In the genomic region with DNA sequence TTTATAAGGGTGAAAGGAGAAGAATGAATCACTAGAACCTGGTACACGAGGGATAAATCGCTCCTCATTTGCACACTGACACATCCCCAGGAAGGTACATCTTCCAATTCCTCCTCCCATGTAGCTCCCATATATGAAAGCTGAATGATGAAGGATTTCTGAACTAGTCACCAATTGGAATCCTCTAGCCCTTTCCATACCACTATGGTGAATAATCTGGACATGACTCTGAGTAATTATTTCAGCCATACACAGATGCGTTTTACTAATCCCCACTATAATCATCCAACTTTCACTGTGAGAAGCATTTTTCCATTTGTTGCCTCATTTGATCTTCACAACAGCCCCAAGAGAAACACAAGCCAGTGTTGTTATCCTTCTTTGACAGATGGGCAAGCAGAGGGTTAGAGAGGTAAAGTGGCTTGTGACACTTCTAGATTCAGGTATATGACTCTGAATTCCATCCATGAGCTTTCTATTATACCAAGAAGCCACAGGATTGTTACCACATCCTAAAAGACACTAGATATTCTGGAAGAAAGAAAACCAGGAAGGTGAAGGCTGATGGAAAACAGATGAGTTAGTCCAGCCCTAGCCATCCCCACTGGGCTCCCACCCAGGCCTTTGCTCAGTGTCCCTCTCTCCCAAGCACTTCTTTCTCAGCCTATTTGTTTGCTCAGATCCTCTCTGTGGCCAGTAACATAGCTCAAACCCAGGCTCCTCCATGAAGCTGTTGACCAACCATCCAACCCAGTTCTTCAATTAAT, we compare ENCODE assay signal across 18 cellular contexts. TPM values are rescaled to one million over a fixed set of nuclear protein-coding genes. Genes with fewer than 3 reads are reported as not detected.
DNase-seq lines count a peak whose midpoint lies in the region; ATAC-seq and TF ChIP-seq lines count a peak whose summit lies in the region.
"Had no signal": no experiment of that assay in that cellular context is flagged by ENCODE, and none has a peak within 500 bp of the region (broad histone marks: within the 10 kb centered on the region; RNA-seq: fewer than 3 reads in every experiment).

No MANE protein-coding gene starts in this region.

- no peak for DNase-seq in activated naive CD4-positive, alpha-beta T cell treated with anti-CD3 and anti-CD28 coated beads, Interleukin-2, amount 10 ng/mL, durations not matched to agents 7 days and 5 days
- no peak for DNase-seq in activated naive CD4-positive, alpha-beta T cell (lab: John Stamatoyannopoulos, UW)
- DNase-seq in fibroblast of mammary gland (ENCODE audit: low read depth) (peak; percentile 96), stromal cell of bone marrow (ENCODE audit: low read depth) (peak; percentile 87), right lobe of liver (no peak), lower leg skin (ENCODE audit: low spot score in 2 of 2) (no peak)
- DNase-seq: activated gamma-delta T cell treated with Interleukin-2 at 50 U/mL for 16 hours, caudate nucleus, GOT3, left cardiac atrium, MM.1S, NCI-H2029 treated with DMSO at 0.1 percent for 48 hours, NCI-H526 had no signal

- TF ChIP-seq CTCF in fibroblast of mammary gland (conservative IDR thresholded peaks at IDR 0.05; ENCODE audit: control insufficient read depth, insufficient read depth, low read depth, low read length) (no peak), right lobe of liver (IDR thresholded peaks at IDR 0.05) (no peak), lower leg skin (IDR thresholded peaks at IDR 0.05) (no peak)

- no peak overlapping the region for H3K4me3 Mint-ChIP-seq in activated naive CD4-positive, alpha-beta T cell treated with anti-CD3 and anti-CD28 coated beads, Interleukin-2, amount 10 ng/mL, durations not matched to agents 7 days and 5 days
- H3K4me3 Mint-ChIP-seq: WTC11 had no signal

- peaks cover 47% of the 10 kb centered on the region for H3K4me1 Mint-ChIP-seq in activated naive CD4-positive, alpha-beta T cell treated with anti-CD3 and anti-CD28 coated beads, Interleukin-2, amount 10 ng/mL, durations not matched to agents 7 days and 5 days

- no peaks in the 10 kb centered on the region for H3K36me3 ChIP-seq in right lobe of liver

- CTCF ChIA-PET in activated naive CD4-positive, alpha-beta T cell treated with anti-CD3 and anti-CD28 coated beads, Interleukin-2, amount 10 ng/mL, durations not matched to agents 7 days and 5 days (lab: Charles Lee), result interaction anchor here (2.0 kb wide), 1 partner anchor 18 kb away, joined by 5 read pairs; no protein-coding TSS in a partner anchor

- H3K27me3 ChIP-seq in right lobe of liver, result no peaks in the 10 kb centered on the region
- H3K27me3 ChIP-seq: hepatocyte had no signal

- peaks cover 11% of the 10 kb centered on the region for H3K9me3 Mint-ChIP-seq in activated naive CD4-positive, alpha-beta T cell treated with anti-CD3 and anti-CD28 coated beads, Interleukin-2, amount 10 ng/mL, durations not matched to agents 7 days and 5 days
- H3K9me3 Mint-ChIP-seq: WTC11 had no signal

- H3K4me3 ChIP-seq in fibroblast of mammary gland (ENCODE audit: control insufficient read depth, low read depth, low read length) (no peak overlapping the region), right lobe of liver (no peak overlapping the region), lower leg skin (ENCODE audit: low read depth, poor library complexity, severe bottlenecking) (no peak overlapping the region)
- H3K4me3 ChIP-seq: hepatocyte had no signal

- no peaks in the 10 kb centered on the region for H3K27me3 Mint-ChIP-seq in activated naive CD4-positive, alpha-beta T cell treated with anti-CD3 and anti-CD28 coated beads, Interleukin-2, amount 10 ng/mL, durations not matched to agents 7 days and 5 days

- no peak overlapping the region for H3K27ac ChIP-seq in right lobe of liver
- H3K27ac ChIP-seq: hepatocyte, parathyroid adenoma had no signal

- peak; percentile 83 for ATAC-seq in SK-N-SH treated with all-trans-retinoic acid at 6 μM for 48 hours
- no peak for ATAC-seq in right lobe of liver
- no peak for ATAC-seq in GM21825 (IDR thresholded peaks at IDR 0.05; ENCODE audit: unreplicated experiment)
- ATAC-seq: left cardiac atrium, WTC11 had no signal

- H3K9me3 ChIP-seq in right lobe of liver, result no peaks in the 10 kb centered on the region

- H3K36me3 Mint-ChIP-seq in activated naive CD4-positive, alpha-beta T cell treated with anti-CD3 and anti-CD28 coated beads, Interleukin-2, amount 10 ng/mL, durations not matched to agents 7 days and 5 days, result peaks cover 14% of the 10 kb centered on the region
- H3K36me3 Mint-ChIP-seq: WTC11 had no signal

- H3K27ac Mint-ChIP-seq in activated naive CD4-positive, alpha-beta T cell treated with anti-CD3 and anti-CD28 coated beads, Interleukin-2, amount 10 ng/mL, durations not matched to agents 7 days and 5 days, result peak overlapping the region; percentile 35
- H3K27ac Mint-ChIP-seq: WTC11 had no signal

- no peaks in the 10 kb centered on the region for H3K4me1 ChIP-seq in right lobe of liver
- H3K4me1 ChIP-seq: parathyroid adenoma had no signal

- 95% methylated on average over 3 of the region's 3 CpGs for WGBS in right lobe of liver (ENCODE audit: insufficient coverage, low coverage, low lambda C conversion rate, missing lambda C conversion rate)
- 75 to 86% methylated on average over 3 of the region's 3 CpGs for WGBS in lower leg skin, 2 donors

- intact Hi-C loops in right lobe of liver (cut with DNase I), result no loop called here
- intact Hi-C loops in lower leg skin (cut with DNase I; ENCODE audit: low total_unique reads), result no loop called here

- no peak for TF ChIP-seq POLR2A in right lobe of liver (IDR thresholded peaks at IDR 0.05)
- no peak for TF ChIP-seq POLR2A in lower leg skin (IDR thresholded peaks at IDR 0.05)

TF ChIP-seq in SK-N-SH treated with all-trans-retinoic acid at 6 μM for 48 hours, 23 proteins besides CTCF, POLR2A, EP300 and RAD21 (continues in another document):
- TF ChIP-seq, protein P1, sequence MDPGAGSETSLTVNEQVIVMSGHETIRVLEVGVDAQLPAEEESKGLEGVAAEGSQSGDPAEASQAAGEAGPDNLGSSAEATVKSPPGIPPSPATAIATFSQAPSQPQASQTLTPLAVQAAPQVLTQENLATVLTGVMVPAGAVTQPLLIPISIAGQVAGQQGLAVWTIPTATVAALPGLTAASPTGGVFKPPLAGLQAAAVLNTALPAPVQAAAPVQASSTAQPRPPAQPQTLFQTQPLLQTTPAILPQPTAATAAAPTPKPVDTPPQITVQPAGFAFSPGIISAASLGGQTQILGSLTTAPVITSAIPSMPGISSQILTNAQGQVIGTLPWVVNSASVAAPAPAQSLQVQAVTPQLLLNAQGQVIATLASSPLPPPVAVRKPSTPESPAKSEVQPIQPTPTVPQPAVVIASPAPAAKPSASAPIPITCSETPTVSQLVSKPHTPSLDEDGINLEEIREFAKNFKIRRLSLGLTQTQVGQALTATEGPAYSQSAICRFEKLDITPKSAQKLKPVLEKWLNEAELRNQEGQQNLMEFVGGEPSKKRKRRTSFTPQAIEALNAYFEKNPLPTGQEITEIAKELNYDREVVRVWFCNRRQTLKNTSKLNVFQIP (CRISPR knock-in tag; IDR thresholded peaks at IDR 0.05; ENCODE audit: borderline replicate concordance, low read depth), result no peak
- TF ChIP-seq ISL1 (CRISPR knock-in tag; IDR thresholded peaks at IDR 0.05), result no peak
- TF ChIP-seq, protein P2, sequence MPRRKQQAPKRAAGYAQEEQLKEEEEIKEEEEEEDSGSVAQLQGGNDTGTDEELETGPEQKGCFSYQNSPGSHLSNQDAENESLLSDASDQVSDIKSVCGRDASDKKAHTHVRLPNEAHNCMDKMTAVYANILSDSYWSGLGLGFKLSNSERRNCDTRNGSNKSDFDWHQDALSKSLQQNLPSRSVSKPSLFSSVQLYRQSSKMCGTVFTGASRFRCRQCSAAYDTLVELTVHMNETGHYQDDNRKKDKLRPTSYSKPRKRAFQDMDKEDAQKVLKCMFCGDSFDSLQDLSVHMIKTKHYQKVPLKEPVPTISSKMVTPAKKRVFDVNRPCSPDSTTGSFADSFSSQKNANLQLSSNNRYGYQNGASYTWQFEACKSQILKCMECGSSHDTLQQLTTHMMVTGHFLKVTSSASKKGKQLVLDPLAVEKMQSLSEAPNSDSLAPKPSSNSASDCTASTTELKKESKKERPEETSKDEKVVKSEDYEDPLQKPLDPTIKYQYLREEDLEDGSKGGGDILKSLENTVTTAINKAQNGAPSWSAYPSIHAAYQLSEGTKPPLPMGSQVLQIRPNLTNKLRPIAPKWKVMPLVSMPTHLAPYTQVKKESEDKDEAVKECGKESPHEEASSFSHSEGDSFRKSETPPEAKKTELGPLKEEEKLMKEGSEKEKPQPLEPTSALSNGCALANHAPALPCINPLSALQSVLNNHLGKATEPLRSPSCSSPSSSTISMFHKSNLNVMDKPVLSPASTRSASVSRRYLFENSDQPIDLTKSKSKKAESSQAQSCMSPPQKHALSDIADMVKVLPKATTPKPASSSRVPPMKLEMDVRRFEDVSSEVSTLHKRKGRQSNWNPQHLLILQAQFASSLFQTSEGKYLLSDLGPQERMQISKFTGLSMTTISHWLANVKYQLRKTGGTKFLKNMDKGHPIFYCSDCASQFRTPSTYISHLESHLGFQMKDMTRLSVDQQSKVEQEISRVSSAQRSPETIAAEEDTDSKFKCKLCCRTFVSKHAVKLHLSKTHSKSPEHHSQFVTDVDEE (CRISPR knock-in tag; IDR thresholded peaks at IDR 0.05), result no peak
- TF ChIP-seq, protein P3, sequence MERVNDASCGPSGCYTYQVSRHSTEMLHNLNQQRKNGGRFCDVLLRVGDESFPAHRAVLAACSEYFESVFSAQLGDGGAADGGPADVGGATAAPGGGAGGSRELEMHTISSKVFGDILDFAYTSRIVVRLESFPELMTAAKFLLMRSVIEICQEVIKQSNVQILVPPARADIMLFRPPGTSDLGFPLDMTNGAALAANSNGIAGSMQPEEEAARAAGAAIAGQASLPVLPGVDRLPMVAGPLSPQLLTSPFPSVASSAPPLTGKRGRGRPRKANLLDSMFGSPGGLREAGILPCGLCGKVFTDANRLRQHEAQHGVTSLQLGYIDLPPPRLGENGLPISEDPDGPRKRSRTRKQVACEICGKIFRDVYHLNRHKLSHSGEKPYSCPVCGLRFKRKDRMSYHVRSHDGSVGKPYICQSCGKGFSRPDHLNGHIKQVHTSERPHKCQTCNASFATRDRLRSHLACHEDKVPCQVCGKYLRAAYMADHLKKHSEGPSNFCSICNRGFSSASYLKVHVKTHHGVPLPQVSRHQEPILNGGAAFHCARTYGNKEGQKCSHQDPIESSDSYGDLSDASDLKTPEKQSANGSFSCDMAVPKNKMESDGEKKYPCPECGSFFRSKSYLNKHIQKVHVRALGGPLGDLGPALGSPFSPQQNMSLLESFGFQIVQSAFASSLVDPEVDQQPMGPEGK (CRISPR knock-in tag; IDR thresholded peaks at IDR 0.05; ENCODE audit: borderline replicate concordance), result no peak
- TF ChIP-seq ZNF70 (CRISPR knock-in tag; IDR thresholded peaks at IDR 0.05), result no peak
- TF ChIP-seq TOX (CRISPR knock-in tag; IDR thresholded peaks at IDR 0.05; ENCODE audit: borderline replicate concordance), result no peak
- no peak for TF ChIP-seq TCF4 (CRISPR knock-in tag; IDR thresholded peaks at IDR 0.05; ENCODE audit: borderline replicate concordance)
- TF ChIP-seq ZFP30 (CRISPR knock-in tag; IDR thresholded peaks at IDR 0.05), result no peak
- TF ChIP-seq ZFP3 (CRISPR knock-in tag; IDR thresholded peaks at IDR 0.05), result no peak
- no peak for TF ChIP-seq RARB (CRISPR knock-in tag; IDR thresholded peaks at IDR 0.05)
- TF ChIP-seq SNAI2 (CRISPR knock-in tag; IDR thresholded peaks at IDR 0.05), result no peak

RNA-seq across cellular contexts. Expression of a gene that starts 22.2 kb away (rescaled TPM):
- total RNA-seq in right lobe of liver (10 to 100 TPM; 29.1 to 67.5 (median 41.8) TPM), lower leg skin (100 to 1,000 TPM; 193 to 441 (median 282) TPM)

Comparison
In these comparisons a context has a peak if more than half of its experiments do, and no peak if none do; other contexts are left out.
1. DNase-seq: peak in fibroblast of mammary gland (single experiment) and stromal cell of bone marrow (single experiment); none in activated naive CD4-positive, alpha-beta T cell treated with anti-CD3 and anti-CD28 coated beads, Interleukin-2, amount 10 ng/mL, durations not matched to agents 7 days and 5 days (single experiment), activated naive CD4-positive, alpha-beta T cell (0 of 4), right lobe of liver (0 of 3) and lower leg skin (0 of 2).